ENCODE assay signal across 24 cellular contexts in the genomic region with DNA sequence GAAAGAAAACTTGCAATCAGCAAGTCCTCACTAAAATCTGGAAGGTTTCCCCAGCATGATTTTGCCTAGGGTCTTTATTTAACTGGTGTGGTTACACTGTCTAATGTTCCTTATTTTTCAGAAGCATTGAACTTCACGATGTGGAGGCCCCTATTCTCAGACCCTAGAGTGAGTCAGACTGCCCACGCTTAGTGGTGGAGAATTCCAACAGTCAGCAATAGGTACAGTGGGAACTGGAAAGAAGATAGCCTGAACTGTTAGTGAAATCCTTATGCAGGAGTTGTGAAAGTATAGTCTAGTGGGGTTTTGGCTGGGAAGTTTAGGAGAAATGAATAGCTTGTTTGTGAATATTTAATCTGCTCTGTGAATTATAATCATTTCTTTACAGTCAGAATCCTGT.
"Had no signal": no experiment of that assay in that cellular context is flagged by ENCODE, and none has a peak within 500 bp of the region (broad histone marks: within the 10 kb centered on the region; RNA-seq: fewer than 3 reads in every experiment).

No MANE protein-coding gene starts in this region.

- H3K4me1 ChIP-seq: gastrocnemius medialis, parathyroid adenoma, prostate gland, right lobe of liver, suprapubic skin, thyroid gland, upper lobe of left lung, uterus had no signal

- H3K9me3 ChIP-seq: gastrocnemius medialis, heart right ventricle, prostate gland, right lobe of liver, suprapubic skin, thyroid gland, upper lobe of left lung, uterus had no signal

- H3K27ac ChIP-seq: dorsolateral prefrontal cortex, gastrocnemius medialis, heart right ventricle, parathyroid adenoma, prostate gland, right lobe of liver, suprapubic skin, thyroid gland, upper lobe of left lung, uterus had no signal

- H3K27me3 ChIP-seq: dorsolateral prefrontal cortex, gastrocnemius medialis, heart right ventricle, right lobe of liver, suprapubic skin, thyroid gland, upper lobe of left lung, uterus had no signal

- H3K4me1 Mint-ChIP-seq: naive thymus-derived CD4-positive, alpha-beta T cell; stimulated activated effector memory CD8-positive, alpha-beta T cell treated with anti-CD3 and anti-CD28 coated beads, Interleukin-12 subunit alpha, Interleukin-12 subunit beta, amount 100 ng/mL, for 72 hours had no signal

- ATAC-seq: gastrocnemius medialis; heart right ventricle; naive thymus-derived CD4-positive, alpha-beta T cell; right lobe of liver; stimulated activated effector memory CD8-positive, alpha-beta T cell treated with anti-CD3 and anti-CD28 coated beads, Interleukin-12 subunit alpha, Interleukin-12 subunit beta, amount 100 ng/mL, for 72 hours; stimulated activated naive CD8-positive, alpha-beta T cell treated with anti-CD3 and anti-CD28 coated beads, Interleukin-15, Interleukin-2, amounts not matched to agents 100 U/mL and 50 U/mL, for 24 hours had no signal

- DNase-seq: cortex of kidney; dorsolateral prefrontal cortex; effector CD8-positive, alpha-beta T cell; gastrocnemius medialis; heart right ventricle; hypothalamus; kidney glomerular epithelial cell; mesendoderm; naive thymus-derived CD4-positive, alpha-beta T cell; occipital lobe; retina; right lobe of liver; stimulated activated CD4-positive, alpha-beta T cell treated with anti-CD3 and anti-CD28 coated beads, Interleukin-4, amount 100 ng/mL, for 1 hour; stimulated activated CD8-positive, alpha-beta memory T cell treated with anti-CD3 and anti-CD28 coated beads, Interleukin-4, amount 100 ng/mL, for 48 hours; stimulated activated naive CD8-positive, alpha-beta T cell treated with anti-CD3 and anti-CD28 coated beads, Interleukin-15, Interleukin-2, amounts not matched to agents 100 U/mL and 50 U/mL, for 24 hours; thyroid gland; upper lobe of left lung; uterus had no signal

- H3K4me3 ChIP-seq: dorsolateral prefrontal cortex, gastrocnemius medialis, heart right ventricle, prostate gland, right lobe of liver, skin epidermis, suprapubic skin, thyroid gland, upper lobe of left lung, uterus had no signal

- H3K27ac Mint-ChIP-seq: naive thymus-derived CD4-positive, alpha-beta T cell; stimulated activated effector memory CD8-positive, alpha-beta T cell treated with anti-CD3 and anti-CD28 coated beads, Interleukin-12 subunit alpha, Interleukin-12 subunit beta, amount 100 ng/mL, for 72 hours had no signal

- H3K36me3 Mint-ChIP-seq: naive thymus-derived CD4-positive, alpha-beta T cell; stimulated activated effector memory CD8-positive, alpha-beta T cell treated with anti-CD3 and anti-CD28 coated beads, Interleukin-12 subunit alpha, Interleukin-12 subunit beta, amount 100 ng/mL, for 72 hours had no signal

- H3K4me3 Mint-ChIP-seq: naive thymus-derived CD4-positive, alpha-beta T cell; neural crest cell; stimulated activated effector memory CD8-positive, alpha-beta T cell treated with anti-CD3 and anti-CD28 coated beads, Interleukin-12 subunit alpha, Interleukin-12 subunit beta, amount 100 ng/mL, for 72 hours had no signal

- H3K36me3 ChIP-seq: gastrocnemius medialis, heart right ventricle, prostate gland, right lobe of liver, suprapubic skin, thyroid gland, upper lobe of left lung, uterus had no signal

- H3K9ac ChIP-seq: parathyroid adenoma had no signal

- H2AFZ ChIP-seq: parathyroid adenoma had no signal
